In genomic region chr17:19362293-19363113, GRCh38 we compare ENCODE assay signal across 8 cellular contexts. TPM values are rescaled to one million over a fixed set of nuclear protein-coding genes. Genes with fewer than 3 reads are reported as not detected.
DNase-seq lines count a peak whose midpoint lies in the region; ATAC-seq and TF ChIP-seq lines count a peak whose summit lies in the region.

Gene B9D1, minus strand, starts transcription at chr17:19362723. Its CDS starts 154 bp downstream, at chr17:19362569.

- H3K4me3 Mint-ChIP-seq in natural killer cell treated with Interleukin-12 subunit alpha and Interleukin-12 subunit beta and Interleukin-15 and Interleukin-18, amount 100 ng/mL, for 72 hours, result peak within 1 kb of the TSS; percentile 82

- ATAC-seq in DND-41 (ENCODE audit: insufficient read depth, low read depth) (peak; percentile 92), GM21737 (IDR thresholded peaks at IDR 0.05; ENCODE audit: unreplicated experiment) (peak; percentile 74)
- ATAC-seq in natural killer cell treated with Interleukin-12 subunit alpha and Interleukin-12 subunit beta and Interleukin-15 and Interleukin-18, amount 100 ng/mL, for 72 hours, result peak; percentile 94 to 96
- peak; percentile 83 for ATAC-seq in stimulated activated naive CD8-positive, alpha-beta T cell treated with anti-CD3 and anti-CD28 coated beads, Interleukin-15, Interleukin-2, amounts not matched to agents 100 U/mL and 50 U/mL, for 24 hours

- H3K27me3 ChIP-seq in DND-41 (ENCODE audit: insufficient read depth, low read length, poor library complexity) (no peaks in the 10 kb centered on the region), KMS-11 (ENCODE audit: insufficient read depth, low read depth) (no peaks in the 10 kb centered on the region)

- H3K4me3 ChIP-seq in DND-41 (ENCODE audit: low read depth in 1 of 2, low read length in 2 of 2), result peak within 1 kb of the TSS in 1 of 2 experiments; percentile 71; a peak in 3 of 4 replicates
- H3K4me3 ChIP-seq in KMS-11 (IDR thresholded peaks at IDR 0.05; ENCODE audit: insufficient read depth, low read depth, low read length), result no peak within 1 kb of the TSS
- H3K4me3 ChIP-seq in fibroblast of pulmonary artery (replicated peaks; ENCODE audit: low read depth, low read length), result peak within 1 kb of the TSS; percentile 74

- H3K27ac ChIP-seq in DND-41 (ENCODE audit: low read length), result no peak within 1 kb of the TSS
- peak within 1 kb of the TSS; percentile 68 for H3K27ac ChIP-seq in KMS-11

- H3K79me2 ChIP-seq in DND-41 (ENCODE audit: insufficient read depth, low read length) (no peaks in the 10 kb centered on the region), KMS-11 (ENCODE audit: insufficient read depth, low read depth) (no peaks in the 10 kb centered on the region)

- peak within 1 kb of the TSS; percentile 26 to 55 for H3K27ac Mint-ChIP-seq in natural killer cell treated with Interleukin-12 subunit alpha and Interleukin-12 subunit beta and Interleukin-15 and Interleukin-18, amount 100 ng/mL, for 72 hours

- H3K4me1 ChIP-seq in DND-41 (ENCODE audit: insufficient read depth, low read length), result peaks cover 17% of the 10 kb centered on the region
- peaks cover 8% of the 10 kb centered on the region for H3K4me1 ChIP-seq in KMS-11 (ENCODE audit: low read depth, poor library complexity, severe bottlenecking)

- peaks cover 13 to 17% of the 10 kb centered on the region in 2 donors for H3K4me1 Mint-ChIP-seq in natural killer cell treated with Interleukin-12 subunit alpha and Interleukin-12 subunit beta and Interleukin-15 and Interleukin-18, amount 100 ng/mL, for 72 hours (ENCODE audit: low read depth in 2 of 2)

- H3K9me3 ChIP-seq in DND-41 (ENCODE audit: insufficient read depth, low read length, severe bottlenecking), result no peaks in the 10 kb centered on the region

- H3K27me3 Mint-ChIP-seq in natural killer cell treated with Interleukin-12 subunit alpha and Interleukin-12 subunit beta and Interleukin-15 and Interleukin-18, amount 100 ng/mL, for 72 hours, result peaks cover 0 to 6% of the 10 kb centered on the region in 2 donors

- H3K9ac ChIP-seq in DND-41 (ENCODE audit: low read depth, low read length) (peak within 1 kb of the TSS; percentile 47), KMS-11 (peak within 1 kb of the TSS; percentile 81)

- H2AFZ ChIP-seq in DND-41 (ENCODE audit: low read depth, low read length) (peak within 1 kb of the TSS; percentile 73), KMS-11 (ENCODE audit: low read depth) (peak within 1 kb of the TSS; percentile 93)

- TF ChIP-seq CTCF in DND-41 (IDR thresholded peaks at IDR 0.05; ENCODE audit: borderline replicate concordance, extremely low read depth, low read length, poor library complexity, severe bottlenecking) (peak; percentile 93), KMS-11 (conservative IDR thresholded peaks at IDR 0.05; ENCODE audit: low read depth, low read length) (peak; percentile 81), fibroblast of pulmonary artery (IDR thresholded peaks at IDR 0.05; ENCODE audit: low read length, missing control alignments) (peak; percentile 78)

- DNase-seq in DND-41 (peak; percentile 87), RKO (ENCODE audit: low spot score) (peak; percentile 92), fibroblast of pulmonary artery (ENCODE audit: low read depth) (peak; percentile 95)
- peak; percentile 89 for DNase-seq in activated T-helper 9 cell treated with anti-CD3 and anti-CD28 coated beads, Interleukin-2, amount 50 U/mL, for 16 hours (ENCODE audit: low read depth)
- DNase-seq in natural killer cell treated with Interleukin-12 subunit alpha and Interleukin-12 subunit beta and Interleukin-15 and Interleukin-18, amount 100 ng/mL, for 72 hours (ENCODE audit: low spot score), result peak; percentile 90
- peak; percentile 92 for DNase-seq in stimulated activated naive CD8-positive, alpha-beta T cell treated with anti-CD3 and anti-CD28 coated beads, Interleukin-15, Interleukin-2, amounts not matched to agents 100 U/mL and 50 U/mL, for 24 hours

- H3K4me2 ChIP-seq in DND-41 (ENCODE audit: insufficient read depth, low read length), result peak within 1 kb of the TSS; percentile 90
- H3K4me2 ChIP-seq in KMS-11, result peak within 1 kb of the TSS; percentile 73

- no peaks in the 10 kb centered on the region for H3K36me3 Mint-ChIP-seq in natural killer cell treated with Interleukin-12 subunit alpha and Interleukin-12 subunit beta and Interleukin-15 and Interleukin-18, amount 100 ng/mL, for 72 hours

- H3K36me3 ChIP-seq in DND-41 (ENCODE audit: insufficient read depth, low read length) (no peaks in the 10 kb centered on the region), KMS-11 (ENCODE audit: insufficient read depth) (no peaks in the 10 kb centered on the region)

- H4K20me1 ChIP-seq in DND-41 (ENCODE audit: insufficient read depth, low read length), result peaks cover 9% of the 10 kb centered on the region; the same call in 1 of the 2 replicates
- H4K20me1 ChIP-seq in KMS-11 (ENCODE audit: insufficient read depth), result no peaks in the 10 kb centered on the region

- H3K9me3 Mint-ChIP-seq in natural killer cell treated with Interleukin-12 subunit alpha and Interleukin-12 subunit beta and Interleukin-15 and Interleukin-18, amount 100 ng/mL, for 72 hours, result no peaks in the 10 kb centered on the region

RNA-seq across cellular contexts. Expression of gene B9D1, which starts in this region (rescaled TPM):
- 1 to 10 TPM; 2.2 to 4.9 TPM for total RNA-seq in natural killer cell treated with Interleukin-12 subunit alpha and Interleukin-12 subunit beta and Interleukin-15 and Interleukin-18, amount 100 ng/mL, for 72 hours
